ENCODE assay signal across 15 cellular contexts in the genomic region with DNA sequence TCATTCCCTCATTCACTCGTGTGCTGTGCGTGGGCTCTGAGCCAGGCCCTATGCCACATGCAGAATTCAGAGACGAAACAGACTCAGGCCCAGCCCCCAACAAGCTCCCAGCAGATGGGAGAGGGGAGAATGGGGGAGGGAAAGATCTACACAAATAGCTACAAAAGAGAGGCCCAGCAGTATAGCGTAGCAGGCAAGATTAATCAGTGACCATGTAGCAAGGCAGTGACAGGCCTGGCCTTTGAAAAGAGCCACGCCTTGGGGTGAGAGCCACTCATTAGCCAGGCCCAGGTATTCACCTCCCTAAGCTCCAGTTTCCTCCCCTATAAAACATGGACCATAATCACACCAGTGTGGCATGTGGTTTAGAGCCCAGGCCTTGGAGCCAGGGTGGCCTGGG. TPM values are rescaled to one million over a fixed set of nuclear protein-coding genes. Genes with fewer than 3 reads are reported as not detected.
DNase-seq lines count a peak whose midpoint lies in the region; ATAC-seq and TF ChIP-seq lines count a peak whose summit lies in the region.
"Had no signal": no experiment of that assay in that cellular context is flagged by ENCODE, and none has a peak within 500 bp of the region (broad histone marks: within the 10 kb centered on the region; RNA-seq: fewer than 3 reads in every experiment).

No MANE protein-coding gene starts in this region.

- no peaks in the 10 kb centered on the region for H3K9me3 ChIP-seq in colonic mucosa
- no peaks in the 10 kb centered on the region for H3K9me3 ChIP-seq in CD4-positive, alpha-beta T cell (ENCODE audit: control insufficient read depth, low read length)
- H3K9me3 ChIP-seq: pancreas had no signal

- H3K4me1 Mint-ChIP-seq in Calu3 (ENCODE audit: low read depth, unreplicated experiment) (peaks cover 98% of the 10 kb centered on the region), nephron (peaks cover 36% of the 10 kb centered on the region)
- peaks cover 8% of the 10 kb centered on the region for H3K4me1 Mint-ChIP-seq in CD4-positive, alpha-beta T cell (ENCODE audit: low read depth)
- peaks cover 18% of the 10 kb centered on the region for H3K4me1 Mint-ChIP-seq in activated T-cell treated with anti-CD3 and anti-CD28 coated beads, Interleukin-2, amount 50 U/mL, for 4 hours (ENCODE audit: low read depth)

- CTCF ChIA-PET in Calu3 (lab: Charles Lee) = interaction anchor here (0.7 to 7.7 kb wide), 13 partner anchors 9 to 741 kb away, joined by 3 to 471 read pairs (median 3); partner anchors contain the start of genes KRT15, KRT17 and KRT19
- CTCF ChIA-PET in CD4-positive, alpha-beta T cell (lab: Charles Lee) = no interaction called here

- TF ChIP-seq CTCF in Calu3 (IDR thresholded peaks at IDR 0.05; ENCODE audit: unreplicated experiment) (no peak), colonic mucosa (IDR thresholded peaks at IDR 0.05) (no peak), nephron (IDR thresholded peaks at IDR 0.05; ENCODE audit: unreplicated experiment in 3 of 3) (no peak)
- TF ChIP-seq CTCF in CD4-positive, alpha-beta T cell (IDR thresholded peaks at IDR 0.05) = no peak

- H3K27me3 Mint-ChIP-seq in Calu3 (ENCODE audit: unreplicated experiment) = no peaks in the 10 kb centered on the region
- peaks cover 9% of the 10 kb centered on the region for H3K27me3 Mint-ChIP-seq in nephron (ENCODE audit: low read depth)
- peaks cover 5% of the 10 kb centered on the region for H3K27me3 Mint-ChIP-seq in CD4-positive, alpha-beta T cell
- H3K27me3 Mint-ChIP-seq in activated T-cell treated with anti-CD3 and anti-CD28 coated beads, Interleukin-2, amount 50 U/mL, for 4 hours (ENCODE audit: low read depth) = peaks cover 7% of the 10 kb centered on the region

- H3K4me1 ChIP-seq in colonic mucosa = peaks cover 18% of the 10 kb centered on the region

- peaks cover 31% of the 10 kb centered on the region for H3K36me3 Mint-ChIP-seq in Calu3 (ENCODE audit: insufficient read depth, unreplicated experiment)
- H3K36me3 Mint-ChIP-seq in nephron (ENCODE audit: low read depth) = no peaks in the 10 kb centered on the region
- H3K36me3 Mint-ChIP-seq in CD4-positive, alpha-beta T cell (ENCODE audit: low read depth) = no peaks in the 10 kb centered on the region
- H3K36me3 Mint-ChIP-seq in activated T-cell treated with anti-CD3 and anti-CD28 coated beads, Interleukin-2, amount 50 U/mL, for 4 hours (ENCODE audit: insufficient read depth) = no peaks in the 10 kb centered on the region
- H3K36me3 Mint-ChIP-seq: CD8-positive, alpha-beta memory T cell had no signal

- no peaks in the 10 kb centered on the region for H3K27me3 ChIP-seq in colonic mucosa
- no peaks in the 10 kb centered on the region for H3K27me3 ChIP-seq in CD4-positive, alpha-beta T cell (ENCODE audit: control insufficient read depth, insufficient read depth, low read length)
- H3K27me3 ChIP-seq: pancreas had no signal

- peak; percentile 84 for DNase-seq in Calu3
- peak; percentile 43 for DNase-seq in NCI-H1105 treated with DMSO at 0.1 percent for 48 hours (lab: John Stamatoyannopoulos, UW)
- peak; percentile 74 for DNase-seq in colonic mucosa
- DNase-seq in CD4-positive, alpha-beta T cell = no peak
- DNase-seq in activated gamma-delta T cell treated with Interleukin-2 at 50 U/mL for 16 hours = no peak
- DNase-seq in activated CD4-positive, alpha-beta T cell treated with anti-CD3 and anti-CD28 coated beads, Interleukin-2, amount 50 U/mL, for 4 hours = no peak
- DNase-seq in activated T-cell treated with anti-CD3 and anti-CD28 coated beads, Interleukin-2, amount 50 U/mL, for 4 hours = no peak
- DNase-seq: activated CD4-positive, alpha-beta T cell treated with anti-CD3 and anti-CD28 coated beads, Interleukin-2, amount 50 U/mL, for 1 hour; activated effector memory CD4-positive, alpha-beta T cell treated with anti-CD3 and anti-CD28 coated beads, Interleukin-2, amount 50 U/mL, for 16 hours; H7; pancreas; stimulated activated naive CD8-positive, alpha-beta T cell treated with anti-CD3 and anti-CD28 coated beads, Interleukin-15, amount 100 ng/mL, for 72 hours had no signal

- H3K27ac Mint-ChIP-seq in Calu3 (ENCODE audit: unreplicated experiment) (peak overlapping the region; percentile 56), nephron (peak overlapping the region; percentile 85 to 91 (median 89))
- no peak overlapping the region for H3K27ac Mint-ChIP-seq in CD4-positive, alpha-beta T cell
- H3K27ac Mint-ChIP-seq: stimulated activated naive CD8-positive, alpha-beta T cell treated with anti-CD3 and anti-CD28 coated beads, Interleukin-15, amount 100 ng/mL, for 72 hours had no signal

- POLR2A ChIA-PET in CD4-positive, alpha-beta T cell (lab: Charles Lee) = no interaction called here

- H3K9ac ChIP-seq in colonic mucosa (ENCODE audit: low read depth in 2 of 2, low read length in 2 of 2) = no peak overlapping the region

- H3K4me3 ChIP-seq in colonic mucosa = no peak overlapping the region
- H3K4me3 ChIP-seq: pancreas had no signal

- H3K27ac ChIP-seq in colonic mucosa = peak overlapping the region; percentile 62
- H3K27ac ChIP-seq in CD4-positive, alpha-beta T cell (ENCODE audit: low read depth, low read length) = no peak overlapping the region

- no TSS peak for BruUV-seq in Calu3 (replicated peaks; lab: Mats Ljungman, UMichigan)

- H3K9me3 Mint-ChIP-seq in Calu3 (ENCODE audit: low read depth, unreplicated experiment) (no peaks in the 10 kb centered on the region), nephron (no peaks in the 10 kb centered on the region)
- H3K9me3 Mint-ChIP-seq in CD4-positive, alpha-beta T cell = no peaks in the 10 kb centered on the region
- peaks cover 8% of the 10 kb centered on the region for H3K9me3 Mint-ChIP-seq in activated T-cell treated with anti-CD3 and anti-CD28 coated beads, Interleukin-2, amount 50 U/mL, for 4 hours

- no peaks in the 10 kb centered on the region for H3K36me3 ChIP-seq in colonic mucosa
- H3K36me3 ChIP-seq: pancreas had no signal

- intact Hi-C loops in Calu3 (cut with micrococcal nuclease; ENCODE audit: unreplicated experiment) = no loop called here
- intact Hi-C loops in colonic mucosa (cut with DNase I) = no loop called here
- intact Hi-C loops in CD4-positive, alpha-beta T cell (cut with DNase I, micrococcal nuclease) = loop anchor here in 1 of 2 experiments (10.0 kb wide), 1 partner anchor 740 kb away; no protein-coding TSS in a partner anchor

- ATAC-seq in CD4-positive, alpha-beta T cell (ENCODE audit: poor library complexity) = no peak
- no peak for ATAC-seq in activated T-cell treated with anti-CD3 and anti-CD28 coated beads, Interleukin-2, amount 50 U/mL, for 4 hours
- ATAC-seq: stimulated activated naive CD8-positive, alpha-beta T cell treated with anti-CD3 and anti-CD28 coated beads, Interleukin-15, amount 100 ng/mL, for 72 hours had no signal

- H3K4me3 Mint-ChIP-seq in Calu3 (ENCODE audit: low read depth, unreplicated experiment) (peak overlapping the region; percentile 28), nephron (no peak overlapping the region)
- no peak overlapping the region for H3K4me3 Mint-ChIP-seq in CD4-positive, alpha-beta T cell
- H3K4me3 Mint-ChIP-seq in activated T-cell treated with anti-CD3 and anti-CD28 coated beads, Interleukin-2, amount 50 U/mL, for 4 hours = no peak overlapping the region
- H3K4me3 Mint-ChIP-seq: CD8-positive, alpha-beta memory T cell; stimulated activated naive CD8-positive, alpha-beta T cell treated with anti-CD3 and anti-CD28 coated beads, Interleukin-15, amount 100 ng/mL, for 72 hours had no signal

RNA-seq across cellular contexts. Expression of gene KRT19, which starts 16.4 kb away (rescaled TPM):
- 2,554 and 3,048 TPM in 2 replicates for total RNA-seq in Calu3 (2022)
- 1,000 to 10,000 TPM; 2,159 to 2,203 TPM for total RNA-seq in colonic mucosa
- not detected for total RNA-seq in CD4-positive, alpha-beta T cell
- 1 to 10 TPM; 1.1 to 2.0 (median 1.8) TPM for total RNA-seq in activated T-cell treated with anti-CD3 and anti-CD28 coated beads, Interleukin-2, amount 50 U/mL, for 4 hours
- total RNA-seq: CD8-positive, alpha-beta memory T cell had no signal

RNA-seq across cellular contexts. Expression of gene KRT15, which starts 25.8 kb away (rescaled TPM):
- total RNA-seq in Calu3 (2022) = 83.0 and 86.8 TPM in 2 replicates
- 10 to 100 TPM in 1 of 2 donors, 1 to 10 TPM in 1; 5.8 to 20.0 TPM for total RNA-seq in colonic mucosa
- total RNA-seq in CD4-positive, alpha-beta T cell = not detected
- total RNA-seq in activated T-cell treated with anti-CD3 and anti-CD28 coated beads, Interleukin-2, amount 50 U/mL, for 4 hours = not detected
- total RNA-seq: CD8-positive, alpha-beta memory T cell had no signal

RNA-seq across cellular contexts. Expression of gene KRT9, which starts 27.4 kb away (rescaled TPM):
- not detected in 2 replicates for total RNA-seq in Calu3 (2022)
- not detected for total RNA-seq in colonic mucosa
- total RNA-seq in CD4-positive, alpha-beta T cell = not detected
- total RNA-seq in activated T-cell treated with anti-CD3 and anti-CD28 coated beads, Interleukin-2, amount 50 U/mL, for 4 hours = not detected
- total RNA-seq: CD8-positive, alpha-beta memory T cell; H7; NCI-H460; pancreas had no signal

RNA-seq across cellular contexts. Expression of gene KRT13, which starts 39.1 kb away (rescaled TPM):
- total RNA-seq in Calu3 (2022) (45.7 and 323 TPM in 2 replicates), colonic mucosa (under 1 TPM in 1 of 2 donors, not detected in 1; 0.25 TPM)
- total RNA-seq in CD4-positive, alpha-beta T cell = not detected
- total RNA-seq in activated T-cell treated with anti-CD3 and anti-CD28 coated beads, Interleukin-2, amount 50 U/mL, for 4 hours = not detected
- total RNA-seq: CD8-positive, alpha-beta memory T cell; H7; NCI-H460 had no signal

RNA-seq across cellular contexts. Expression of gene KRT14, which starts 42.2 kb away (rescaled TPM):
- 3.8 and 12.2 TPM in 2 replicates for total RNA-seq in Calu3 (2022)
- total RNA-seq in colonic mucosa = not detected
- not detected for total RNA-seq in CD4-positive, alpha-beta T cell
- total RNA-seq in activated T-cell treated with anti-CD3 and anti-CD28 coated beads, Interleukin-2, amount 50 U/mL, for 4 hours = not detected
- total RNA-seq: CD8-positive, alpha-beta memory T cell; H7; NCI-H460 had no signal

Comparison
In these comparisons a context has a peak if more than half of its experiments do, and no peak if none do; other contexts are left out.
1. DNase-seq: peak in Calu3 (single experiment), NCI-H1105 treated with DMSO at 0.1 percent for 48 hours (single experiment) and colonic mucosa (single experiment); none in CD4-positive, alpha-beta T cell (0 of 10), activated gamma-delta T cell treated with Interleukin-2 at 50 U/mL for 16 hours (single experiment), activated CD4-positive, alpha-beta T cell treated with anti-CD3 and anti-CD28 coated beads, Interleukin-2, amount 50 U/mL, for 4 hours (0 of 2) and activated T-cell treated with anti-CD3 and anti-CD28 coated beads, Interleukin-2, amount 50 U/mL, for 4 hours (single experiment).
2. RNA of gene KRT19, which starts 16.4 kb away (total RNA-seq): 2,554 to 3,048 TPM in Calu3 and 2,159 to 2,203 TPM in colonic mucosa; 1.1 to 2.0 TPM in activated T-cell treated with anti-CD3 and anti-CD28 coated beads, Interleukin-2, amount 50 U/mL, for 4 hours and not detected in CD4-positive, alpha-beta T cell; every median in the first group is over 100 times any median in the second.
3. RNA of gene KRT15, which starts 25.8 kb away (total RNA-seq): 83.0 to 86.8 TPM in Calu3 and 5.8 to 20.0 TPM in colonic mucosa; not detected in CD4-positive, alpha-beta T cell and not detected in activated T-cell treated with anti-CD3 and anti-CD28 coated beads, Interleukin-2, amount 50 U/mL, for 4 hours; every median in the first group is over 4 times any median in the second.